ENCODE assay signal across 27 cellular contexts in the genomic region with DNA sequence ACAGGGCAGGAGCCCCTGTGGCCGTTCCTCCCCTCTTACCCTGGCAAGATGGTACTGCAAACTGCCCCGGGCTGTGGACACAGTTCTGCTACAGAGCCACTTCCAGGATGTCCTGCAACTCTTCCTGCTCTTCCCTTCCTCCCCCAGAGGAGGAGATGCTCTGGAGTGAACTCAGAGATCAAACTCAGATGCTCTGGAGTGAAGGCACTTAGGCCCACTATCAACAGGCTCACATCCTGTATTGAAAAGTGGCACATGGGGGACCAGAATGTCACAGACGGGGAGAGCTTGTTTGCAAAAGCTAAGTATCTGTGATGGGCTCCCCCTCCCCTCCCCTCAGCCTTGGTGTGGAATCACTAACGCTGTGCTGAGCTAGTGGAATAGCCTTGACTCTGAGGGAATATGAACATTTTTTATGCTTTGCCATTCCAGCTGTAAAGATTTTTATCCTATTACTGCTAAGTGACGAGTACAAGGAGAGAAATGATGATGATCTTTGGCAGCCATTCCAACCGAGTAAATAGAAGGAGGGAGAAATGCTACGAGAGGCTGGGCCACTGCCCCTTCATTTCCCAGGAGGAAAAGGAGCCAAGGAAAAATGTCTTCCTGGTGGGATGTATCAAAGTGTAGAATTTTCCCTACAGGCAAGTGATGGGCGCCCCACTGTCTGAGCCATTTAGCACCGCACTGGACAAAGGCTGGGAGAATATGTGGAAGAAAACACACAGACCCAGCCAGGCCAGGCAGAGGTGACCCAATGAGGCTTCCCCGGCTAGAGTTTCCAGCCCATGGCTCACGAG.
"Had no signal": no experiment of that assay in that cellular context is flagged by ENCODE, and none has a peak within 500 bp of the region (broad histone marks: within the 10 kb centered on the region; RNA-seq: fewer than 3 reads in every experiment).

No MANE protein-coding gene starts in this region.

- H3K36me3 ChIP-seq: ascending aorta, breast epithelium, esophagus muscularis mucosa, gastroesophageal sphincter had no signal

- H3K4me1 Mint-ChIP-seq: activated CD4-positive, alpha-beta T cell treated with anti-CD3 and anti-CD28 coated beads for 36 hours; activated CD4-positive, alpha-beta T cell treated with anti-CD3 and anti-CD28 coated beads, Interleukin-2, amount 10 ng/mL, durations not matched to agents 24 days and 14 days; activated naive CD4-positive, alpha-beta T cell treated with anti-CD3 and anti-CD28 coated beads, Interleukin-2, amount 10 ng/mL, durations not matched to agents 7 days and 5 days; activated naive CD8-positive, alpha-beta T cell treated with anti-CD3 and anti-CD28 coated beads, Interleukin-2, amount 10 ng/mL, durations not matched to agents 7 days and 5 days; central memory CD8-positive, alpha-beta T cell had no signal

- H3K4me3 Mint-ChIP-seq: activated CD4-positive, alpha-beta memory T cell treated with anti-CD3 and anti-CD28 coated beads for 36 hours; activated CD4-positive, alpha-beta T cell treated with anti-CD3 and anti-CD28 coated beads for 36 hours; activated CD4-positive, alpha-beta T cell treated with anti-CD3 and anti-CD28 coated beads, Interleukin-2, amount 10 ng/mL, durations not matched to agents 24 days and 14 days; activated naive CD4-positive, alpha-beta T cell treated with anti-CD3 and anti-CD28 coated beads, Interleukin-2, amount 10 ng/mL, durations not matched to agents 7 days and 5 days; activated naive CD8-positive, alpha-beta T cell treated with anti-CD3 and anti-CD28 coated beads, Interleukin-2, amount 10 ng/mL, durations not matched to agents 7 days and 5 days; activated T-cell treated with anti-CD3 and anti-CD28 coated beads, Interleukin-2, amount 50 U/mL, for 24 hours; activated T-cell treated with anti-CD3 and anti-CD28 coated beads, Interleukin-2, amount 50 U/mL, for 72 hours; brain; central memory CD8-positive, alpha-beta T cell; dendritic cell treated with granulocyte-macrophage colony-stimulating factor and Interleukin-4, amounts not matched to agents 40 ng/mL and 50 ng/mL, for 4 days; effector memory CD8-positive, alpha-beta T cell had no signal

- H3K27ac Mint-ChIP-seq: activated CD4-positive, alpha-beta memory T cell treated with anti-CD3 and anti-CD28 coated beads for 36 hours; activated CD4-positive, alpha-beta T cell treated with anti-CD3 and anti-CD28 coated beads for 36 hours; activated CD4-positive, alpha-beta T cell treated with anti-CD3 and anti-CD28 coated beads, Interleukin-2, amount 10 ng/mL, durations not matched to agents 24 days and 14 days; activated naive CD4-positive, alpha-beta T cell treated with anti-CD3 and anti-CD28 coated beads, Interleukin-2, amount 10 ng/mL, durations not matched to agents 7 days and 5 days; activated naive CD4-positive, alpha-beta T cell treated with anti-CD3 and anti-CD28 coated beads, Interleukin-2, amount 50 U/mL, for 72 hours; activated naive CD8-positive, alpha-beta T cell treated with anti-CD3 and anti-CD28 coated beads, Interleukin-2, amount 10 ng/mL, durations not matched to agents 7 days and 5 days; activated T-cell treated with anti-CD3 and anti-CD28 coated beads, Interleukin-2, amount 50 U/mL, for 24 hours; activated T-cell treated with anti-CD3 and anti-CD28 coated beads, Interleukin-2, amount 50 U/mL, for 72 hours; dendritic cell treated with granulocyte-macrophage colony-stimulating factor and Interleukin-4, amounts not matched to agents 40 ng/mL and 50 ng/mL, for 4 days; effector memory CD8-positive, alpha-beta T cell had no signal

- H3K4me1 ChIP-seq: ascending aorta, breast epithelium, foreskin keratinocyte had no signal

- H3K27me3 Mint-ChIP-seq: activated CD4-positive, alpha-beta memory T cell treated with anti-CD3 and anti-CD28 coated beads for 36 hours; activated CD4-positive, alpha-beta T cell treated with anti-CD3 and anti-CD28 coated beads for 36 hours; activated CD4-positive, alpha-beta T cell treated with anti-CD3 and anti-CD28 coated beads, Interleukin-2, amount 10 ng/mL, durations not matched to agents 24 days and 14 days; activated naive CD8-positive, alpha-beta T cell treated with anti-CD3 and anti-CD28 coated beads, Interleukin-2, amount 10 ng/mL, durations not matched to agents 7 days and 5 days; activated T-cell treated with anti-CD3 and anti-CD28 coated beads, Interleukin-2, amount 50 U/mL, for 24 hours; dendritic cell treated with granulocyte-macrophage colony-stimulating factor and Interleukin-4, amounts not matched to agents 40 ng/mL and 50 ng/mL, for 4 days had no signal

- H3K9me3 ChIP-seq: ascending aorta, breast epithelium, esophagus muscularis mucosa, gastroesophageal sphincter had no signal

- ATAC-seq: activated CD4-positive, alpha-beta T cell treated with anti-CD3 and anti-CD28 coated beads for 36 hours; activated naive CD4-positive, alpha-beta T cell treated with anti-CD3 and anti-CD28 coated beads, Interleukin-2, amount 50 U/mL, for 72 hours; activated T-cell treated with anti-CD3 and anti-CD28 coated beads, Interleukin-2, amount 50 U/mL, for 72 hours; effector memory CD8-positive, alpha-beta T cell; foreskin keratinocyte; gastroesophageal sphincter had no signal

- H3K27me3 ChIP-seq: ascending aorta, breast epithelium, dorsolateral prefrontal cortex, foreskin keratinocyte, gastroesophageal sphincter had no signal

- H3K9me3 Mint-ChIP-seq: activated CD4-positive, alpha-beta memory T cell treated with anti-CD3 and anti-CD28 coated beads for 36 hours; activated CD4-positive, alpha-beta T cell treated with anti-CD3 and anti-CD28 coated beads, Interleukin-2, amount 10 ng/mL, durations not matched to agents 24 days and 14 days; activated naive CD4-positive, alpha-beta T cell treated with anti-CD3 and anti-CD28 coated beads, Interleukin-2, amount 10 ng/mL, durations not matched to agents 7 days and 5 days; activated naive CD4-positive, alpha-beta T cell treated with anti-CD3 and anti-CD28 coated beads, Interleukin-2, amount 50 U/mL, for 72 hours; activated naive CD8-positive, alpha-beta T cell treated with anti-CD3 and anti-CD28 coated beads, Interleukin-2, amount 10 ng/mL, durations not matched to agents 7 days and 5 days; activated T-cell treated with anti-CD3 and anti-CD28 coated beads, Interleukin-2, amount 50 U/mL, for 24 hours; activated T-cell treated with anti-CD3 and anti-CD28 coated beads, Interleukin-2, amount 50 U/mL, for 72 hours; brain; central memory CD8-positive, alpha-beta T cell; dendritic cell treated with granulocyte-macrophage colony-stimulating factor and Interleukin-4, amounts not matched to agents 40 ng/mL and 50 ng/mL, for 4 days; effector memory CD8-positive, alpha-beta T cell had no signal

- H3K36me3 Mint-ChIP-seq: activated CD4-positive, alpha-beta memory T cell treated with anti-CD3 and anti-CD28 coated beads for 36 hours; activated naive CD4-positive, alpha-beta T cell treated with anti-CD3 and anti-CD28 coated beads, Interleukin-2, amount 10 ng/mL, durations not matched to agents 7 days and 5 days; activated naive CD4-positive, alpha-beta T cell treated with anti-CD3 and anti-CD28 coated beads, Interleukin-2, amount 50 U/mL, for 72 hours; activated naive CD8-positive, alpha-beta T cell treated with anti-CD3 and anti-CD28 coated beads, Interleukin-2, amount 10 ng/mL, durations not matched to agents 7 days and 5 days; brain had no signal

- H3K4me3 ChIP-seq: ascending aorta, breast epithelium, coronary artery, dorsolateral prefrontal cortex, esophagus muscularis mucosa, gastroesophageal sphincter had no signal

- DNase-seq: activated CD4-positive, alpha-beta memory T cell treated with anti-CD3 and anti-CD28 coated beads for 36 hours; activated CD4-positive, alpha-beta T cell treated with anti-CD3 and anti-CD28 coated beads for 36 hours; activated CD4-positive, alpha-beta T cell treated with anti-CD3 and anti-CD28 coated beads, Interleukin-2, amount 10 ng/mL, durations not matched to agents 24 days and 14 days; activated CD4-positive, CD25-positive, alpha-beta regulatory T cell; activated CD4-positive, CD25-positive, alpha-beta regulatory T cell treated with anti-CD3 and anti-CD28 coated beads, Interleukin-2, amount 50 U/mL, for 72 hours; activated CD8-positive, alpha-beta memory T cell treated with anti-CD3 and anti-CD28 coated beads, Interleukin-2, amount 50 U/mL, for 48 hours; activated gamma-delta T cell; activated naive CD4-positive, alpha-beta T cell; activated naive CD4-positive, alpha-beta T cell treated with anti-CD3 and anti-CD28 coated beads, Interleukin-2, amount 10 ng/mL, durations not matched to agents 7 days and 5 days; activated naive CD8-positive, alpha-beta T cell treated with anti-CD3 and anti-CD28 coated beads, Interleukin-2, amount 10 ng/mL, durations not matched to agents 7 days and 5 days; activated T-cell treated with anti-CD3 and anti-CD28 coated beads for 4 hours; activated T-cell treated with anti-CD3 and anti-CD28 coated beads, Interleukin-2, amount 50 U/mL, for 24 hours; activated T-cell treated with anti-CD3 and anti-CD28 coated beads, Interleukin-2, amount 50 U/mL, for 72 hours; dorsolateral prefrontal cortex; effector memory CD8-positive, alpha-beta T cell; erythroblast; foreskin keratinocyte; T-helper 2 cell had no signal

- H3K27ac ChIP-seq: ascending aorta, coronary artery, dorsolateral prefrontal cortex, esophagus muscularis mucosa, foreskin keratinocyte, gastroesophageal sphincter had no signal
